Comparison of ENCODE assay signal across 10 cellular contexts in the genomic region with DNA sequence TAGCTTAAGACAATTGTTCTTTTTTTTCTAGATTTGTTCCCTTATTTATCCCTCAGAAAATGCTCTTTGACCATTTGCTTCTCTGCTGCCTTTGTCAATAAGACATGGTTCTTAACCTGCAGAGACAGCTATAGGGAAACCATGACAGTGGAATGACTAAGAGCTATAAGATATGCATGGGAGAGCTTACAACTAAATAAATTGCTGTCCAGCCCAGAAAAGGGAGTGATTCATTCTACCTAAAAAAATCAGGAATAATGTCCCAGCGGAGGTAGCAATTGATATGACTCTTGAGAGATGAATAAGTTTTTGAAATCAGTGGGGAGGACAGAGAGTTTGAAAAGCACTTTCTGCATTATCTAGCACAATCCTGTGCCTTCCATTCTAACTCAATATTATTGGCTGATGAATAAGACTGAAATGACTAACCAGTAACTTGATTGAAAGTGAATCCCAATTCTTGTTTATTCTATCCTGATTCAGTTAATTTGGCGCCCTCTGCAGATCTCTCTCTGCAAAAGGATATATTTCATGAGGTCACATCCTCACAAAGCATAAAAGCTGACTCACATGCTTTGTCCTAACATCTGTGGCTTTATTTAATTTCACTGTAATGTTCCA.
DNase-seq lines count a peak whose midpoint lies in the region; TF ChIP-seq lines count a peak whose summit lies in the region.
"Had no signal": no experiment of that assay in that cellular context is flagged by ENCODE, and none has a peak within 500 bp of the region (broad histone marks: within the 10 kb centered on the region; RNA-seq: fewer than 3 reads in every experiment).

No MANE protein-coding gene starts in this region.

- H3K4me3 ChIP-seq in choroid plexus epithelial cell (ENCODE audit: low read depth, low read length) = no peak overlapping the region
- no peak overlapping the region for H3K4me3 ChIP-seq in retinal pigment epithelial cell (ENCODE audit: low read length)
- H3K4me3 ChIP-seq: BLaER1, suprapubic skin had no signal

- TF ChIP-seq CTCF in choroid plexus epithelial cell (conservative IDR thresholded peaks at IDR 0.05; ENCODE audit: low read depth, low read length) (no peak), retinal pigment epithelial cell (conservative IDR thresholded peaks at IDR 0.05; ENCODE audit: low read depth, low read length) (peak; percentile 1), GM20000 (IDR thresholded peaks at IDR 0.05; ENCODE audit: extremely low read depth, missing control alignments) (no peak)

- peak; percentile 1 for DNase-seq in NCI-H524 treated with DMSO at 0.1 percent for 48 hours (lab: John Stamatoyannopoulos, UW)
- no peak for DNase-seq in NCI-H524 (lab: John Stamatoyannopoulos, UW)
- DNase-seq in NCI-H69 (lab: John Stamatoyannopoulos, UW) = peak; percentile 58
- peak; percentile 2 for DNase-seq in choroid plexus epithelial cell (ENCODE audit: low read depth)
- no peak for DNase-seq in retinal pigment epithelial cell (ENCODE audit: low read depth)
- no peak for DNase-seq in hepatic stellate cell (ENCODE audit: low spot score)
- no peak for DNase-seq in GM20000 (ENCODE audit: low spot score)
- no peak for DNase-seq in activated CD4-positive, alpha-beta T cell treated with anti-CD3 and anti-CD28 coated beads, Interleukin-2, amount 50 U/mL, for 1 hour

Comparison
In these comparisons a context has a peak if more than half of its experiments do, and no peak if none do; other contexts are left out.
1. DNase-seq: peak in NCI-H524 treated with DMSO at 0.1 percent for 48 hours (single experiment), NCI-H69 (single experiment) and choroid plexus epithelial cell (single experiment); none in NCI-H524 (0 of 2), retinal pigment epithelial cell (single experiment), hepatic stellate cell (single experiment), GM20000 (single experiment) and activated CD4-positive, alpha-beta T cell treated with anti-CD3 and anti-CD28 coated beads, Interleukin-2, amount 50 U/mL, for 1 hour (single experiment).